ENCODE assay signal across 13 cellular contexts in genomic region chr14:23694085-23694975, GRCh38. TPM values are rescaled to one million over a fixed set of nuclear protein-coding genes. Genes with fewer than 3 reads are reported as not detected.
DNase-seq lines count a peak whose midpoint lies in the region; ATAC-seq lines count a peak whose summit lies in the region.
"Had no signal": no experiment of that assay in that cellular context is flagged by ENCODE, and none has a peak within 500 bp of the region (broad histone marks: within the 10 kb centered on the region; RNA-seq: fewer than 3 reads in every experiment).

No MANE protein-coding gene starts in this region.

- H3K4me3 Mint-ChIP-seq in activated T-cell treated with anti-CD3 and anti-CD28 coated beads, Interleukin-2, amount 50 U/mL, for 72 hours, result no peak overlapping the region
- H3K4me3 Mint-ChIP-seq in activated T-cell treated with anti-CD3 and anti-CD28 coated beads, Interleukin-2, amount 50 U/mL, for 4 hours, result no peak overlapping the region
- H3K4me3 Mint-ChIP-seq: CD4-positive, CD25-positive, alpha-beta regulatory T cell had no signal

- H3K27ac Mint-ChIP-seq in activated T-cell treated with anti-CD3 and anti-CD28 coated beads, Interleukin-2, amount 50 U/mL, for 72 hours, result no peak overlapping the region
- H3K27ac Mint-ChIP-seq: CD4-positive, CD25-positive, alpha-beta regulatory T cell had no signal

- H3K27me3 ChIP-seq in stomach smooth muscle (ENCODE audit: control insufficient read depth in 1 of 2, insufficient read depth in 2 of 2, low read length in 2 of 2), result no peaks in the 10 kb centered on the region
- H3K27me3 ChIP-seq: tibial artery had no signal

- H3K4me3 ChIP-seq in stomach smooth muscle (ENCODE audit: low read length in 2 of 2), result peak overlapping the region; percentile 40 to 65

- H3K4me1 Mint-ChIP-seq in activated T-cell treated with anti-CD3 and anti-CD28 coated beads, Interleukin-2, amount 50 U/mL, for 72 hours (ENCODE audit: low read depth), result no peaks in the 10 kb centered on the region
- no peaks in the 10 kb centered on the region for H3K4me1 Mint-ChIP-seq in activated T-cell treated with anti-CD3 and anti-CD28 coated beads, Interleukin-2, amount 50 U/mL, for 4 hours (ENCODE audit: low read depth)
- H3K4me1 Mint-ChIP-seq: CD4-positive, CD25-positive, alpha-beta regulatory T cell had no signal

- H3K9me3 ChIP-seq in stomach smooth muscle (ENCODE audit: control insufficient read depth in 2 of 2, low read length in 2 of 2), result peaks cover 0 to 5% of the 10 kb centered on the region in 2 donors

- H3K36me3 Mint-ChIP-seq in activated T-cell treated with anti-CD3 and anti-CD28 coated beads, Interleukin-2, amount 50 U/mL, for 72 hours (ENCODE audit: insufficient read depth in 2 of 2), result peaks cover 0 to 2% of the 10 kb centered on the region in 2 donors
- H3K36me3 Mint-ChIP-seq in activated T-cell treated with anti-CD3 and anti-CD28 coated beads, Interleukin-2, amount 50 U/mL, for 4 hours (ENCODE audit: insufficient read depth), result peaks cover 1% of the 10 kb centered on the region
- H3K36me3 Mint-ChIP-seq: CD4-positive, CD25-positive, alpha-beta regulatory T cell had no signal

- peaks cover 14% of the 10 kb centered on the region for H3K27me3 Mint-ChIP-seq in activated T-cell treated with anti-CD3 and anti-CD28 coated beads, Interleukin-2, amount 50 U/mL, for 72 hours (ENCODE audit: low read depth)
- peaks cover 26% of the 10 kb centered on the region for H3K27me3 Mint-ChIP-seq in activated T-cell treated with anti-CD3 and anti-CD28 coated beads, Interleukin-2, amount 50 U/mL, for 4 hours (ENCODE audit: low read depth)

- H3K9ac ChIP-seq in stomach smooth muscle (ENCODE audit: low read length in 2 of 2), result peak overlapping the region in 1 of 2 donors; percentile 21

- intact Hi-C loops in left cardiac atrium (cut with DNase I), result no loop called here

- peak; percentile 79 for ATAC-seq in activated T-cell treated with anti-CD3 and anti-CD28 coated beads, Interleukin-2, amount 50 U/mL, for 72 hours (replicated peaks in 1 of 2)
- no peak for ATAC-seq in activated T-cell treated with anti-CD3 and anti-CD28 coated beads, Interleukin-2, amount 50 U/mL, for 4 hours
- peak; percentile 69 to 81 for ATAC-seq in left cardiac atrium
- no peak for ATAC-seq in HG03439 (IDR thresholded peaks at IDR 0.05; ENCODE audit: unreplicated experiment)

- H3K27ac ChIP-seq in stomach smooth muscle (ENCODE audit: low read length), result no peak overlapping the region
- H3K27ac ChIP-seq: tibial artery had no signal

- peaks cover 19% of the 10 kb centered on the region for H3K4me1 ChIP-seq in stomach smooth muscle (ENCODE audit: control insufficient read depth, insufficient read depth, low read length)

- no peaks in the 10 kb centered on the region for H3K36me3 ChIP-seq in stomach smooth muscle (ENCODE audit: control insufficient read depth in 2 of 2, insufficient read depth in 2 of 2, low read length in 2 of 2)
- H3K36me3 ChIP-seq: tibial artery had no signal

- DNase-seq in activated T-cell treated with anti-CD3 and anti-CD28 coated beads, Interleukin-2, amount 50 U/mL, for 72 hours, result peak; percentile 15 to 25
- DNase-seq in activated T-cell treated with anti-CD3 and anti-CD28 coated beads, Interleukin-2, amount 50 U/mL, for 4 hours, result no peak
- peak; percentile 85 for DNase-seq in SIG-M5 treated with dmso at 0.1 percent for 504 hours (lab: John Stamatoyannopoulos, UW; ENCODE audit: unreplicated experiment)
- DNase-seq in left cardiac atrium, result no peak
- no peak for DNase-seq in HuH-7.5 (ENCODE audit: low spot score)
- no peak for DNase-seq in NCI-H1436 (lab: John Stamatoyannopoulos, UW)
- DNase-seq: CD4-positive, CD25-positive, alpha-beta regulatory T cell; SHP77; tibial artery had no signal

- H3K9me3 Mint-ChIP-seq in activated T-cell treated with anti-CD3 and anti-CD28 coated beads, Interleukin-2, amount 50 U/mL, for 72 hours, result peaks cover 0 to 3% of the 10 kb centered on the region in 2 donors
- peaks cover 5% of the 10 kb centered on the region for H3K9me3 Mint-ChIP-seq in activated T-cell treated with anti-CD3 and anti-CD28 coated beads, Interleukin-2, amount 50 U/mL, for 4 hours

RNA-seq across cellular contexts. Expression of gene DHRS2, which starts 58.2 kb away (rescaled TPM):
- 10 to 100 TPM in 1 of 2 donors, 1 to 10 TPM in 1; 5.0 to 10.6 TPM for total RNA-seq in activated T-cell treated with anti-CD3 and anti-CD28 coated beads, Interleukin-2, amount 50 U/mL, for 72 hours
- total RNA-seq in activated T-cell treated with anti-CD3 and anti-CD28 coated beads, Interleukin-2, amount 50 U/mL, for 4 hours, result 1 to 10 TPM; 1.4 to 3.2 (median 1.7) TPM
- total RNA-seq in left cardiac atrium, result not detected
- total RNA-seq: CD4-positive, CD25-positive, alpha-beta regulatory T cell; fibroblast of lung; skeletal muscle tissue had no signal

Comparison
In these comparisons a context has a peak if more than half of its experiments do, and no peak if none do; other contexts are left out.
1. ATAC-seq: peak in activated T-cell treated with anti-CD3 and anti-CD28 coated beads, Interleukin-2, amount 50 U/mL, for 72 hours (2 of 2) and left cardiac atrium (2 of 2); none in activated T-cell treated with anti-CD3 and anti-CD28 coated beads, Interleukin-2, amount 50 U/mL, for 4 hours (0 of 2) and HG03439 (single experiment).
2. DNase-seq: peak in activated T-cell treated with anti-CD3 and anti-CD28 coated beads, Interleukin-2, amount 50 U/mL, for 72 hours (2 of 2) and SIG-M5 treated with dmso at 0.1 percent for 504 hours (single experiment); none in activated T-cell treated with anti-CD3 and anti-CD28 coated beads, Interleukin-2, amount 50 U/mL, for 4 hours (single experiment), left cardiac atrium (single experiment), HuH-7.5 (single experiment) and NCI-H1436 (single experiment).